In genomic region chr1:117106478-117106877, GRCh38 we compare ENCODE assay signal across 1 cellular context.
TF ChIP-seq lines count a peak whose summit lies in the region.

No MANE protein-coding gene starts in this region.

TF ChIP-seq in SK-N-SH, 30 proteins besides CTCF, POLR2A, EP300 and RAD21 (continued from another document):
- TF ChIP-seq USF1 (IDR thresholded peaks at IDR 0.05; ENCODE audit: borderline replicate concordance, low read depth) = no peak
- no peak for TF ChIP-seq RFX5 (IDR thresholded peaks at IDR 0.05; ENCODE audit: low read length)
- TF ChIP-seq, protein P1, sequence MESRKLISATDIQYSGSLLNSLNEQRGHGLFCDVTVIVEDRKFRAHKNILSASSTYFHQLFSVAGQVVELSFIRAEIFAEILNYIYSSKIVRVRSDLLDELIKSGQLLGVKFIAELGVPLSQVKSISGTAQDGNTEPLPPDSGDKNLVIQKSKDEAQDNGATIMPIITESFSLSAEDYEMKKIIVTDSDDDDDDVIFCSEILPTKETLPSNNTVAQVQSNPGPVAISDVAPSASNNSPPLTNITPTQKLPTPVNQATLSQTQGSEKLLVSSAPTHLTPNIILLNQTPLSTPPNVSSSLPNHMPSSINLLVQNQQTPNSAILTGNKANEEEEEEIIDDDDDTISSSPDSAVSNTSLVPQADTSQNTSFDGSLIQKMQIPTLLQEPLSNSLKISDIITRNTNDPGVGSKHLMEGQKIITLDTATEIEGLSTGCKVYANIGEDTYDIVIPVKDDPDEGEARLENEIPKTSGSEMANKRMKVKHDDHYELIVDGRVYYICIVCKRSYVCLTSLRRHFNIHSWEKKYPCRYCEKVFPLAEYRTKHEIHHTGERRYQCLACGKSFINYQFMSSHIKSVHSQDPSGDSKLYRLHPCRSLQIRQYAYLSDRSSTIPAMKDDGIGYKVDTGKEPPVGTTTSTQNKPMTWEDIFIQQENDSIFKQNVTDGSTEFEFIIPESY (IDR thresholded peaks at IDR 0.05; ENCODE audit: borderline replicate concordance, low read depth) = no peak
- no peak for TF ChIP-seq IRF3 (IDR thresholded peaks at IDR 0.05; ENCODE audit: low read depth, low read length)
